ENCODE assay signal across 19 cellular contexts in the genomic region with DNA sequence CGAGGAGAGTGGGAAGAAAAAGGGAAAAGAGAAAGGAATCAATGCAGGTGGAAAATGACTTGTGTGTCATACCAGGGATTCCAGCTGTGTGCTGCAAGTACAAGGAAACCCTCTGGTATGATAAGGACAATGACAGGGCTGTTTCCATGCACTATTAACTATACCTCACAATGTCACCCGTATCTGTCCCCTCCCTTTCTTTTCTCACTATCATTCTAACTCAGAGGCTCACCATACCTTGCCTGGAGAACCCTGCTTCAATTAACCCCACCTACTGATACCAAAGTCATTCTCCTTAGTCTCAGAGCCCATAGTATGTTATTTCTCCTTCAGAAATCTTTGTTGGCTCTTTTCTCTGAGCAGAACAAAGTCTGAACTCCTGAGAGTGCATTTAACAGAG.
DNase-seq lines count a peak whose midpoint lies in the region; ATAC-seq and TF ChIP-seq lines count a peak whose summit lies in the region.
"Had no signal": no experiment of that assay in that cellular context is flagged by ENCODE, and none has a peak within 500 bp of the region (broad histone marks: within the 10 kb centered on the region; RNA-seq: fewer than 3 reads in every experiment).

No MANE protein-coding gene starts in this region.

- WGBS in thyroid gland, 2 donors: 86 to 89% methylated on average over 2 of the region's 2 CpGs

- H3K4me1 ChIP-seq in thyroid gland: no peaks in the 10 kb centered on the region
- H3K4me1 ChIP-seq: BE2C had no signal

- no peaks in the 10 kb centered on the region for H3K9me3 ChIP-seq in thyroid gland
- H3K9me3 ChIP-seq: BE2C had no signal

- DNase-seq in GM12865 (ENCODE audit: low read depth) (peak; percentile 29), dorsolateral prefrontal cortex (no peak), thyroid gland (no peak), NOMO-1 treated with DMSO at 0.1 percent for 48 hours (lab: John Stamatoyannopoulos, UW; ENCODE audit: unreplicated experiment) (no peak)
- DNase-seq in activated CD8-positive, alpha-beta memory T cell treated with anti-CD3 and anti-CD28 coated beads, Interleukin-2, amount 50 U/mL, for 4 hours: no peak
- DNase-seq: BE2C; Calu3; CD4-positive, alpha-beta T cell; DMS79; HCEC 1CT; KBM-7; NCI-H1436; NCI-H2029 treated with DMSO at 0.1 percent for 48 hours; NCI-H2171 treated with DMSO at 0.1 percent for 48 hours; NCI-H774 had no signal

- intact Hi-C loops in dorsolateral prefrontal cortex (cut with DNase I) (no loop called here), thyroid gland (cut with DNase I) (no loop called here)

- no peak for TF ChIP-seq POLR2A in thyroid gland (IDR thresholded peaks at IDR 0.05)

- no peak overlapping the region for H3K4me3 ChIP-seq in GM12865 (ENCODE audit: low read depth, low read length)
- no peak overlapping the region for H3K4me3 ChIP-seq in dorsolateral prefrontal cortex
- no peak overlapping the region for H3K4me3 ChIP-seq in thyroid gland (replicated peaks in 1 of 3)

- H3K27me3 ChIP-seq in dorsolateral prefrontal cortex: peaks cover 0 to 4% (median 0%) of the 10 kb centered on the region in 45 donors
- no peaks in the 10 kb centered on the region for H3K27me3 ChIP-seq in thyroid gland
- H3K27me3 ChIP-seq: BE2C had no signal

- no peak overlapping the region for H3K27ac ChIP-seq in dorsolateral prefrontal cortex
- no peak overlapping the region for H3K27ac ChIP-seq in thyroid gland
- H3K27ac ChIP-seq: 22Rv1 had no signal

- H3K36me3 ChIP-seq in thyroid gland: no peaks in the 10 kb centered on the region
- H3K36me3 ChIP-seq: BE2C had no signal

- TF ChIP-seq CTCF in GM12865 (IDR thresholded peaks at IDR 0.05; ENCODE audit: insufficient read depth, low read depth, low read length, missing control alignments) (no peak), dorsolateral prefrontal cortex (IDR thresholded peaks at IDR 0.05 in 54 of 56, conservative IDR thresholded peaks at IDR 0.05 in 2 of 56; ENCODE audit: low read depth in 1 of 56, partially characterized antibody in 56 of 56) (no peak), thyroid gland (IDR thresholded peaks at IDR 0.05) (no peak)

- ATAC-seq in GM19395 (IDR thresholded peaks at IDR 0.05; ENCODE audit: unreplicated experiment) (peak; percentile 68), HG02610 (IDR thresholded peaks at IDR 0.05; ENCODE audit: unreplicated experiment) (peak; percentile 93), HG03354 (IDR thresholded peaks at IDR 0.05; ENCODE audit: poor library complexity, severe bottlenecking, unreplicated experiment) (peak; percentile 54)
